ENCODE assay signal across 1 cellular context in genomic region chr1:113072757-113073456, GRCh38.
TF ChIP-seq lines count a peak whose summit lies in the region.

TSS of gene LRIG2 (plus strand) at chr1:113073198. CDS start at chr1:113073407, 209 bp downstream.

TF ChIP-seq in HepG2, 621 proteins besides CTCF, POLR2A, EP300 and RAD21 (continued from another document and continues in another):
- TF ChIP-seq SNAPC4 (CRISPR knock-in tag; IDR thresholded peaks at IDR 0.05) (peak; percentile 87), SALL2 (CRISPR knock-in tag; IDR thresholded peaks at IDR 0.05) (peak; percentile 63; the same call in 1 of the 2 replicates), CEBPB (IDR thresholded peaks at IDR 0.05; ENCODE audit: borderline replicate concordance, low read depth, low read length) (no peak), ZFP36L1 (CRISPR knock-in tag; IDR thresholded peaks at IDR 0.05) (no peak), SRSF4 (IDR thresholded peaks at IDR 0.05; ENCODE audit: low read depth, low read length, poor library complexity, severe bottlenecking) (no peak), ZNF773 (CRISPR knock-in tag; IDR thresholded peaks at IDR 0.05; ENCODE audit: borderline replicate concordance) (no peak), NFYC (CRISPR knock-in tag; IDR thresholded peaks at IDR 0.05) (peak; percentile 84), ATF4 (CRISPR knock-in tag; IDR thresholded peaks at IDR 0.05) (no peak), ZNF790 (CRISPR knock-in tag; IDR thresholded peaks at IDR 0.05; ENCODE audit: borderline replicate concordance) (peak; percentile 51; the same call in 1 of the 2 replicates), ZMAT5 (CRISPR knock-in tag; IDR thresholded peaks at IDR 0.05; ENCODE audit: borderline replicate concordance, low read depth) (no peak), REPIN1 (CRISPR knock-in tag; IDR thresholded peaks at IDR 0.05; ENCODE audit: borderline replicate concordance, low read depth) (peak; percentile 70; the same call in 1 of the 2 replicates), SP5 (CRISPR knock-in tag; IDR thresholded peaks at IDR 0.05; ENCODE audit: borderline replicate concordance, low read depth) (no peak; the same call in 1 of the 2 replicates), JUND (CRISPR knock-in tag; IDR thresholded peaks at IDR 0.05) (0 out of 2 replicates have a peak, but pooled peaks have one; percentile 5), ZNF232 (CRISPR knock-in tag; IDR thresholded peaks at IDR 0.05; ENCODE audit: borderline replicate concordance) (peak; percentile 65), MAX (IDR thresholded peaks at IDR 0.05) (peak; percentile 80), POLR2G (IDR thresholded peaks at IDR 0.05; ENCODE audit: low read depth, low read length) (peak; percentile 95), NR2F6 (IDR thresholded peaks at IDR 0.05) (no peak), NR2F6 (CRISPR knock-in tag; IDR thresholded peaks at IDR 0.05) (no peak), MYC (CRISPR knock-in tag; IDR thresholded peaks at IDR 0.05; ENCODE audit: borderline replicate concordance) (peak; percentile 63; the same call in 1 of the 2 replicates), ZNF687 (CRISPR knock-in tag; IDR thresholded peaks at IDR 0.05) (peak; percentile 91), RNF219 (CRISPR knock-in tag; IDR thresholded peaks at IDR 0.05) (peak; percentile 78; the same call in 1 of the 2 replicates), ZNF224 (CRISPR knock-in tag; IDR thresholded peaks at IDR 0.05) (no peak; the same call in none of the 2 replicates), SALL1 (CRISPR knock-in tag; IDR thresholded peaks at IDR 0.05) (peak; percentile 71), ATF3 (CRISPR knock-in tag; IDR thresholded peaks at IDR 0.05) (no peak), ZNF75D (CRISPR knock-in tag; IDR thresholded peaks at IDR 0.05; ENCODE audit: borderline replicate concordance) (no peak), TAF1 (CRISPR knock-in tag; IDR thresholded peaks at IDR 0.05) (peak; percentile 76), SCMH1 (CRISPR knock-in tag; IDR thresholded peaks at IDR 0.05; ENCODE audit: borderline replicate concordance) (no peak), MYPOP (CRISPR knock-in tag; IDR thresholded peaks at IDR 0.05) (peak; percentile 71; the same call in 1 of the 2 replicates), PRDM15 (CRISPR knock-in tag; IDR thresholded peaks at IDR 0.05) (0 out of 2 replicates have a peak, but pooled peaks have one; percentile 47), GATAD2A (CRISPR knock-in tag; IDR thresholded peaks at IDR 0.05) (peak; percentile 70; the same call in 1 of the 2 replicates)
